Comparison of ENCODE assay signal across 1 cellular context in the genomic region with DNA sequence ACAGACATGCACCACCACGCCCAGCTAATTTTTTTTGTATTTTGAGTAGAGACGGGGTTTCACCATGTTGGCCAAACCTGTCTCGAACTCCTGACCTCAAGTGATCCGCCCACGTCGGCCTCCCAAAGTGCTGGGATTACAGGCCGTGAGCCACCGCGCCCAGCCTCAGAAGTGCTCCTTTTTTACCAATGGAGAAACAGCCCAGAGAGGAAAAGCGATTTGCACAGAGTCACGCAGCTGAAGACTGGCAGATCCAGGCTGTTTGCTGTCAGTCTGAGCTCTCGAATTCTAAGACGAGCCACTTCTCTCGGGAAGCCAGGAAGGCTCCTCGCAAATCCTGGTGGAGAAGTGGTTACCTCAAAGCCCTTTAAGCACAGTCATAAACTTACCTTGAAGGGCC.
TF ChIP-seq lines count a peak whose summit lies in the region.

No MANE protein-coding gene starts in this region.

TF ChIP-seq in IMR-90, 13 proteins besides CTCF, POLR2A, EP300 and RAD21:
- TF ChIP-seq RFX5 (IDR thresholded peaks at IDR 0.05; ENCODE audit: low read depth, low read length), result no peak
- TF ChIP-seq, protein P1, sequence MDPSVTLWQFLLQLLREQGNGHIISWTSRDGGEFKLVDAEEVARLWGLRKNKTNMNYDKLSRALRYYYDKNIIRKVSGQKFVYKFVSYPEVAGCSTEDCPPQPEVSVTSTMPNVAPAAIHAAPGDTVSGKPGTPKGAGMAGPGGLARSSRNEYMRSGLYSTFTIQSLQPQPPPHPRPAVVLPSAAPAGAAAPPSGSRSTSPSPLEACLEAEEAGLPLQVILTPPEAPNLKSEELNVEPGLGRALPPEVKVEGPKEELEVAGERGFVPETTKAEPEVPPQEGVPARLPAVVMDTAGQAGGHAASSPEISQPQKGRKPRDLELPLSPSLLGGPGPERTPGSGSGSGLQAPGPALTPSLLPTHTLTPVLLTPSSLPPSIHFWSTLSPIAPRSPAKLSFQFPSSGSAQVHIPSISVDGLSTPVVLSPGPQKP (IDR thresholded peaks at IDR 0.05; ENCODE audit: borderline replicate concordance, low read depth, low read length), result no peak
- no peak for TF ChIP-seq MAFK (IDR thresholded peaks at IDR 0.05; ENCODE audit: low read depth, low read length)
- TF ChIP-seq FOS (IDR thresholded peaks at IDR 0.05; ENCODE audit: low read depth, low read length), result no peak
- no peak for TF ChIP-seq CHD1 (IDR thresholded peaks at IDR 0.05; ENCODE audit: low read depth, low read length)
- TF ChIP-seq RCOR1 (IDR thresholded peaks at IDR 0.05; ENCODE audit: insufficient replicate concordance, low read length), result no peak
- TF ChIP-seq CEBPB (IDR thresholded peaks at IDR 0.05; ENCODE audit: low read depth, low read length), result no peak
- TF ChIP-seq, protein P2, sequence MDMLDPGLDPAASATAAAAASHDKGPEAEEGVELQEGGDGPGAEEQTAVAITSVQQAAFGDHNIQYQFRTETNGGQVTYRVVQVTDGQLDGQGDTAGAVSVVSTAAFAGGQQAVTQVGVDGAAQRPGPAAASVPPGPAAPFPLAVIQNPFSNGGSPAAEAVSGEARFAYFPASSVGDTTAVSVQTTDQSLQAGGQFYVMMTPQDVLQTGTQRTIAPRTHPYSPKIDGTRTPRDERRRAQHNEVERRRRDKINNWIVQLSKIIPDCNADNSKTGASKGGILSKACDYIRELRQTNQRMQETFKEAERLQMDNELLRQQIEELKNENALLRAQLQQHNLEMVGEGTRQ (IDR thresholded peaks at IDR 0.05; ENCODE audit: low read depth, low read length), result no peak
- no peak for TF ChIP-seq BHLHE40 (IDR thresholded peaks at IDR 0.05; ENCODE audit: low read depth, low read length)
- TF ChIP-seq MAZ (IDR thresholded peaks at IDR 0.05; ENCODE audit: borderline replicate concordance, low read depth, low read length), result no peak
- no peak for TF ChIP-seq NFE2L2 (IDR thresholded peaks at IDR 0.05; ENCODE audit: low read depth, low read length)
- TF ChIP-seq SMC3 (IDR thresholded peaks at IDR 0.05; ENCODE audit: low read depth, low read length), result no peak
TF ChIP-seq in IMR-90: peak in this region for 0.
